ENCODE assay signal across 1 cellular context in genomic region chr10:103767756-103768155, GRCh38.
TF ChIP-seq lines count a peak whose summit lies in the region.

No MANE protein-coding gene starts in this region.

TF ChIP-seq in WTC11, 78 proteins besides CTCF, POLR2A, EP300 and RAD21 (continued from another document):
- TF ChIP-seq JAZF1 (CRISPR knock-in tag; IDR thresholded peaks at IDR 0.05) = no peak
